Comparison of ENCODE assay signal across 1 cellular context in genomic region chr13:79966039-79966438, GRCh38.
TF ChIP-seq lines count a peak whose summit lies in the region.

No MANE protein-coding gene starts in this region.

TF ChIP-seq in H1, 55 proteins besides CTCF, POLR2A, EP300 and RAD21:
- TF ChIP-seq NANOG (IDR thresholded peaks at IDR 0.05; ENCODE audit: insufficient read depth, low read depth, low read length, poor library complexity, severe bottlenecking) (no peak), CEBPB (IDR thresholded peaks at IDR 0.05; ENCODE audit: low read depth, low read length) (peak; percentile 91)
